Comparison of ENCODE assay signal across 8 cellular contexts in genomic region chr16:24689128-24689527, GRCh38. TPM values are rescaled to one million over a fixed set of nuclear protein-coding genes. Genes with fewer than 3 reads are reported as not detected.
DNase-seq lines count a peak whose midpoint lies in the region; ATAC-seq and TF ChIP-seq lines count a peak whose summit lies in the region.

No MANE protein-coding gene starts in this region.

- H3K27ac Mint-ChIP-seq in activated CD4-positive, alpha-beta T cell treated with anti-CD3 and anti-CD28 coated beads for 36 hours = no peak overlapping the region
- H3K27ac Mint-ChIP-seq in activated CD4-positive, alpha-beta T cell treated with anti-CD3 and anti-CD28 coated beads, Interleukin-2, amount 10 ng/mL, durations not matched to agents 24 days and 14 days = no peak overlapping the region
- H3K27ac Mint-ChIP-seq in activated T-helper 17 cell treated with anti-CD3 and anti-CD28 coated beads, Interleukin-2, amount 50 U/mL, for 72 hours = no peak overlapping the region

- POLR2A ChIA-PET in activated CD4-positive, alpha-beta T cell treated with anti-CD3 and anti-CD28 coated beads for 36 hours (lab: Charles Lee) = interaction anchor here (0.6 kb wide), 1 partner anchor 10 kb away, joined by 3 read pairs; no protein-coding TSS in a partner anchor

- H3K27ac ChIP-seq in OCI-LY1 (ENCODE audit: low read depth, low read length, poor library complexity, severe bottlenecking) (no peak overlapping the region), esophagus squamous epithelium (no peak overlapping the region)
- H3K27ac ChIP-seq in effector memory CD4-positive, alpha-beta T cell (ENCODE audit: insufficient read depth, low read length, poor library complexity, severe bottlenecking) = no peak overlapping the region

- no peak overlapping the region for H3K9ac ChIP-seq in OCI-LY1 (ENCODE audit: low read length)

- H3K4me3 Mint-ChIP-seq in activated CD4-positive, alpha-beta T cell treated with anti-CD3 and anti-CD28 coated beads for 36 hours = no peak overlapping the region
- no peak overlapping the region for H3K4me3 Mint-ChIP-seq in activated CD4-positive, alpha-beta T cell treated with anti-CD3 and anti-CD28 coated beads, Interleukin-2, amount 10 ng/mL, durations not matched to agents 24 days and 14 days
- no peak overlapping the region for H3K4me3 Mint-ChIP-seq in activated T-helper 17 cell treated with anti-CD3 and anti-CD28 coated beads, Interleukin-2, amount 50 U/mL, for 72 hours

- CTCF ChIA-PET in activated CD4-positive, alpha-beta T cell treated with anti-CD3 and anti-CD28 coated beads for 36 hours (lab: Charles Lee) = no interaction called here

- no peaks in the 10 kb centered on the region for H3K27me3 ChIP-seq in OCI-LY1 (ENCODE audit: insufficient read depth, low read length)
- no peaks in the 10 kb centered on the region for H3K27me3 ChIP-seq in esophagus squamous epithelium
- H3K27me3 ChIP-seq in effector memory CD4-positive, alpha-beta T cell (replicated peaks; ENCODE audit: control insufficient read depth, insufficient read depth, low read length, poor library complexity, severe bottlenecking) = no peaks in the 10 kb centered on the region

- H3F3A ChIP-seq in OCI-LY1 (ENCODE audit: insufficient read depth, low read length) = no peaks in the 10 kb centered on the region

- DNase-seq in activated CD4-positive, alpha-beta T cell treated with anti-CD3 and anti-CD28 coated beads for 36 hours = peak; percentile 49
- no peak for DNase-seq in activated CD4-positive, alpha-beta T cell treated with anti-CD3 and anti-CD28 coated beads, Interleukin-2, amount 10 ng/mL, durations not matched to agents 24 days and 14 days
- DNase-seq in esophagus squamous epithelium (lab: John Stamatoyannopoulos, UW) (no peak), retinal pigment epithelial cell (ENCODE audit: low read depth) (no peak)
- DNase-seq in stimulated activated CD8-positive, alpha-beta memory T cell treated with anti-CD3 and anti-CD28 coated beads, Interleukin-4, amount 100 ng/mL, for 48 hours = no peak
- no peak for DNase-seq in effector memory CD4-positive, alpha-beta T cell

- peak; percentile 33 for ATAC-seq in activated CD4-positive, alpha-beta T cell treated with anti-CD3 and anti-CD28 coated beads for 36 hours
- ATAC-seq in activated T-helper 17 cell treated with anti-CD3 and anti-CD28 coated beads, Interleukin-2, amount 50 U/mL, for 72 hours (replicated peaks) = no peak

- TF ChIP-seq POLR2A in esophagus squamous epithelium (IDR thresholded peaks at IDR 0.05) = no peak

- TF ChIP-seq CTCF in OCI-LY1 (IDR thresholded peaks at IDR 0.05; ENCODE audit: low read length) (peak; percentile 49; the same call in 1 of the 2 replicates), esophagus squamous epithelium (IDR thresholded peaks at IDR 0.05) (peak in 5 of 6 experiments; percentile 18 to 42 (median 27)), retinal pigment epithelial cell (conservative IDR thresholded peaks at IDR 0.05; ENCODE audit: low read depth, low read length) (peak; percentile 70)

- no peaks in the 10 kb centered on the region for H3K9me3 ChIP-seq in OCI-LY1 (ENCODE audit: low read length)
- H3K9me3 ChIP-seq in esophagus squamous epithelium = no peaks in the 10 kb centered on the region
- H3K9me3 ChIP-seq in effector memory CD4-positive, alpha-beta T cell (ENCODE audit: control insufficient read depth, low read length) = no peaks in the 10 kb centered on the region

- H2AFZ ChIP-seq in OCI-LY1 (ENCODE audit: low read length) = no peak overlapping the region

- H3K79me2 ChIP-seq in OCI-LY1 (ENCODE audit: insufficient read depth, low read length) = no peaks in the 10 kb centered on the region

- no peaks in the 10 kb centered on the region for H4K20me1 ChIP-seq in OCI-LY1 (ENCODE audit: insufficient read depth, low read length)

- H3K9me3 Mint-ChIP-seq in activated CD4-positive, alpha-beta T cell treated with anti-CD3 and anti-CD28 coated beads for 36 hours (ENCODE audit: low read depth) = no peaks in the 10 kb centered on the region
- no peaks in the 10 kb centered on the region for H3K9me3 Mint-ChIP-seq in activated CD4-positive, alpha-beta T cell treated with anti-CD3 and anti-CD28 coated beads, Interleukin-2, amount 10 ng/mL, durations not matched to agents 24 days and 14 days
- no peaks in the 10 kb centered on the region for H3K9me3 Mint-ChIP-seq in activated T-helper 17 cell treated with anti-CD3 and anti-CD28 coated beads, Interleukin-2, amount 50 U/mL, for 72 hours

- no peak overlapping the region for H3K4me2 ChIP-seq in OCI-LY1 (ENCODE audit: low read length)

- intact Hi-C loops in activated CD4-positive, alpha-beta T cell treated with anti-CD3 and anti-CD28 coated beads for 36 hours (cut with DNase I, micrococcal nuclease) = no loop called here
- intact Hi-C loops in activated CD4-positive, alpha-beta T cell treated with anti-CD3 and anti-CD28 coated beads, Interleukin-2, amount 10 ng/mL, durations not matched to agents 24 days and 14 days (cut with micrococcal nuclease) = no loop called here
- intact Hi-C loops in esophagus squamous epithelium (cut with DNase I) = no loop called here

- H3K9me2 ChIP-seq in OCI-LY1 (ENCODE audit: low read depth, low read length) = no peaks in the 10 kb centered on the region

- peaks cover 5% of the 10 kb centered on the region for H3K27me3 Mint-ChIP-seq in activated CD4-positive, alpha-beta T cell treated with anti-CD3 and anti-CD28 coated beads for 36 hours
- H3K27me3 Mint-ChIP-seq in activated CD4-positive, alpha-beta T cell treated with anti-CD3 and anti-CD28 coated beads, Interleukin-2, amount 10 ng/mL, durations not matched to agents 24 days and 14 days = peaks cover 1% of the 10 kb centered on the region
- H3K27me3 Mint-ChIP-seq in activated T-helper 17 cell treated with anti-CD3 and anti-CD28 coated beads, Interleukin-2, amount 50 U/mL, for 72 hours = peaks cover 5% of the 10 kb centered on the region

- no peak overlapping the region for H3K4me3 ChIP-seq in OCI-LY1 (ENCODE audit: low read depth, low read length, poor library complexity, severe bottlenecking)
- H3K4me3 ChIP-seq in esophagus squamous epithelium = no peak overlapping the region
- H3K4me3 ChIP-seq in retinal pigment epithelial cell (ENCODE audit: low read length) = no peak overlapping the region
- no peak overlapping the region for H3K4me3 ChIP-seq in effector memory CD4-positive, alpha-beta T cell (ENCODE audit: insufficient read depth, low read depth, low read length, poor library complexity, severe bottlenecking)

- H3K4me1 Mint-ChIP-seq in activated CD4-positive, alpha-beta T cell treated with anti-CD3 and anti-CD28 coated beads for 36 hours = peaks cover 3% of the 10 kb centered on the region
- peaks cover 1% of the 10 kb centered on the region for H3K4me1 Mint-ChIP-seq in activated CD4-positive, alpha-beta T cell treated with anti-CD3 and anti-CD28 coated beads, Interleukin-2, amount 10 ng/mL, durations not matched to agents 24 days and 14 days
- no peaks in the 10 kb centered on the region for H3K4me1 Mint-ChIP-seq in activated T-helper 17 cell treated with anti-CD3 and anti-CD28 coated beads, Interleukin-2, amount 50 U/mL, for 72 hours

- H3K36me3 ChIP-seq in OCI-LY1 (ENCODE audit: insufficient read depth, low read length) (no peaks in the 10 kb centered on the region), esophagus squamous epithelium (no peaks in the 10 kb centered on the region)
- no peaks in the 10 kb centered on the region for H3K36me3 ChIP-seq in effector memory CD4-positive, alpha-beta T cell (ENCODE audit: control insufficient read depth, insufficient read depth, low read length)

- WGBS in esophagus squamous epithelium, 2 donors = 59 to 66% methylated on average over 7 of the region's 7 CpGs

- H3K4me1 ChIP-seq in OCI-LY1 (ENCODE audit: insufficient read depth, low read length, severe bottlenecking) = no peaks in the 10 kb centered on the region
- H3K4me1 ChIP-seq in esophagus squamous epithelium = peaks cover 0 to 12% (median 5%) of the 10 kb centered on the region in 3 donors
- H3K4me1 ChIP-seq in effector memory CD4-positive, alpha-beta T cell (ENCODE audit: control insufficient read depth, insufficient read depth, low read length, poor library complexity, severe bottlenecking) = no peaks in the 10 kb centered on the region

- no peaks in the 10 kb centered on the region for H3K36me3 Mint-ChIP-seq in activated CD4-positive, alpha-beta T cell treated with anti-CD3 and anti-CD28 coated beads for 36 hours (ENCODE audit: low read depth)
- H3K36me3 Mint-ChIP-seq in activated CD4-positive, alpha-beta T cell treated with anti-CD3 and anti-CD28 coated beads, Interleukin-2, amount 10 ng/mL, durations not matched to agents 24 days and 14 days (ENCODE audit: low read depth) = no peaks in the 10 kb centered on the region
- no peaks in the 10 kb centered on the region for H3K36me3 Mint-ChIP-seq in activated T-helper 17 cell treated with anti-CD3 and anti-CD28 coated beads, Interleukin-2, amount 50 U/mL, for 72 hours (ENCODE audit: low read depth)

RNA-seq across cellular contexts. Expression of gene TNRC6A, which starts 40.3 kb away (rescaled TPM):
- total RNA-seq in activated CD4-positive, alpha-beta T cell treated with anti-CD3 and anti-CD28 coated beads for 36 hours = 10 to 100 TPM; 34.6 to 46.1 TPM
- 52.9 and 54.2 TPM in 2 replicates for total RNA-seq in activated CD4-positive, alpha-beta T cell treated with anti-CD3 and anti-CD28 coated beads, Interleukin-2, amount 10 ng/mL, durations not matched to agents 24 days and 14 days
- total RNA-seq in esophagus squamous epithelium = 10 to 100 TPM; 12.3 to 34.0 (median 18.5) TPM
- 10 to 100 TPM; 40.5 to 47.8 TPM for total RNA-seq in activated T-helper 17 cell treated with anti-CD3 and anti-CD28 coated beads, Interleukin-2, amount 50 U/mL, for 72 hours
